ENCODE assay signal across 13 cellular contexts in genomic region chr11:61832758-61833157, GRCh38. TPM values are rescaled to one million over a fixed set of nuclear protein-coding genes. Genes with fewer than 3 reads are reported as not detected.
DNase-seq lines count a peak whose midpoint lies in the region; ATAC-seq and TF ChIP-seq lines count a peak whose summit lies in the region.
"Had no signal": no experiment of that assay in that cellular context is flagged by ENCODE, and none has a peak within 500 bp of the region (broad histone marks: within the 10 kb centered on the region; RNA-seq: fewer than 3 reads in every experiment).

No MANE protein-coding gene starts in this region.

- TF ChIP-seq POLR2A in Peyer's patch (IDR thresholded peaks at IDR 0.05), result no peak

- peak; percentile 15 for DNase-seq in DMS79 treated with DMSO at 0.1 percent for 48 hours (lab: John Stamatoyannopoulos, UW)
- no peak for DNase-seq in DMS79 (lab: John Stamatoyannopoulos, UW)
- peak; percentile 35 for DNase-seq in NCI-H1092 treated with DMSO at 0.1 percent for 48 hours (lab: John Stamatoyannopoulos, UW)
- DNase-seq in ascending aorta (ENCODE audit: low spot score in 2 of 2), result no peak
- DNase-seq in neural progenitor cell (ENCODE audit: low spot score), result no peak
- DNase-seq in Peyer's patch, result no peak
- DNase-seq: 8988T; activated CD4-positive, alpha-beta T cell treated with anti-CD3 and anti-CD28 coated beads, Interleukin-2, amount 50 U/mL, for 4 hours had no signal

- TF ChIP-seq CTCF in ascending aorta (IDR thresholded peaks at IDR 0.05) (no peak), neural progenitor cell (IDR thresholded peaks at IDR 0.05) (no peak), Peyer's patch (IDR thresholded peaks at IDR 0.05) (no peak)

- peaks cover 89% of the 10 kb centered on the region for H4K20me1 ChIP-seq in neural progenitor cell (ENCODE audit: low read depth)

- H3K27ac Mint-ChIP-seq in neural progenitor cell, result no peak overlapping the region
- H3K27ac Mint-ChIP-seq: activated naive CD4-positive, alpha-beta T cell treated with anti-CD3 and anti-CD28 coated beads, Interleukin-2, amount 50 U/mL, for 24 hours; type B pancreatic cell had no signal

- peaks cover 23% of the 10 kb centered on the region for H3K36me3 Mint-ChIP-seq in neural progenitor cell
- H3K36me3 Mint-ChIP-seq: activated naive CD4-positive, alpha-beta T cell treated with anti-CD3 and anti-CD28 coated beads, Interleukin-2, amount 50 U/mL, for 24 hours had no signal

- no peaks in the 10 kb centered on the region for H3K9me3 ChIP-seq in ascending aorta
- no peaks in the 10 kb centered on the region for H3K9me3 ChIP-seq in neural progenitor cell (ENCODE audit: low read depth)
- H3K9me3 ChIP-seq in Peyer's patch, result no peaks in the 10 kb centered on the region

- H3K27me3 ChIP-seq in ascending aorta (no peaks in the 10 kb centered on the region), neural progenitor cell (no peaks in the 10 kb centered on the region), Peyer's patch (no peaks in the 10 kb centered on the region)

- peak overlapping the region; percentile 95 for H3K4me2 ChIP-seq in neural progenitor cell

- no peak overlapping the region for H3K4me3 ChIP-seq in ascending aorta
- no peak overlapping the region for H3K4me3 ChIP-seq in neural progenitor cell
- no peak overlapping the region for H3K4me3 ChIP-seq in Peyer's patch

- H3K4me1 Mint-ChIP-seq in neural progenitor cell, result peaks cover 56% of the 10 kb centered on the region

- H3K27me3 Mint-ChIP-seq in neural progenitor cell (ENCODE audit: insufficient read depth, low read depth), result peaks cover 3% of the 10 kb centered on the region
- H3K27me3 Mint-ChIP-seq: type B pancreatic cell had no signal

- H2AFZ ChIP-seq in neural progenitor cell (replicated peaks), result no peak overlapping the region

- H3K4me3 Mint-ChIP-seq in neural progenitor cell, result peak overlapping the region; percentile 76
- H3K4me3 Mint-ChIP-seq: type B pancreatic cell had no signal

- peaks cover 2 to 63% of the 10 kb centered on the region in 2 donors for H3K4me1 ChIP-seq in ascending aorta
- peaks cover 35% of the 10 kb centered on the region for H3K4me1 ChIP-seq in neural progenitor cell
- peaks cover 0 to 35% (median 10%) of the 10 kb centered on the region in 4 donors for H3K4me1 ChIP-seq in Peyer's patch

- no peaks in the 10 kb centered on the region for H3K36me3 ChIP-seq in ascending aorta
- H3K36me3 ChIP-seq in neural progenitor cell, result no peaks in the 10 kb centered on the region
- no peaks in the 10 kb centered on the region for H3K36me3 ChIP-seq in Peyer's patch

- peaks cover 97% of the 10 kb centered on the region for H3K79me2 ChIP-seq in neural progenitor cell (ENCODE audit: low read depth)

- no peak overlapping the region for H3K9ac ChIP-seq in neural progenitor cell

- intact Hi-C loops in ascending aorta (cut with DNase I), result no loop called here

- H3K9me3 Mint-ChIP-seq in neural progenitor cell, result no peaks in the 10 kb centered on the region
- H3K9me3 Mint-ChIP-seq: activated naive CD4-positive, alpha-beta T cell treated with anti-CD3 and anti-CD28 coated beads, Interleukin-2, amount 50 U/mL, for 24 hours; type B pancreatic cell had no signal

- H3K27ac ChIP-seq in ascending aorta, result peak overlapping the region; percentile 90 to 92
- no peak overlapping the region for H3K27ac ChIP-seq in neural progenitor cell
- H3K27ac ChIP-seq in Peyer's patch, result no peak overlapping the region
- H3K27ac ChIP-seq: HL-60 had no signal

- H3F3A ChIP-seq in neural progenitor cell (ENCODE audit: low read depth), result peaks cover 30% of the 10 kb centered on the region

- ATAC-seq in HG03280 (IDR thresholded peaks at IDR 0.05; ENCODE audit: unreplicated experiment) (no peak), HG03442 (IDR thresholded peaks at IDR 0.05; ENCODE audit: unreplicated experiment) (no peak)

RNA-seq across cellular contexts. Expression of gene FADS2, which starts 4.7 kb away (rescaled TPM):
- total RNA-seq in ascending aorta (37.6 TPM), neural progenitor cell (ENCODE audit: low replicate concordance) (233 and 407 TPM in 2 replicates), Peyer's patch (10 to 100 TPM in 2 of 4 donors, 1 to 10 TPM in 2; 1.6 to 30.7 (median 12.0) TPM)

RNA-seq across cellular contexts. Expression of gene FADS1, which starts 16.0 kb away (rescaled TPM):
- total RNA-seq in ascending aorta (47.1 TPM), neural progenitor cell (ENCODE audit: low replicate concordance) (163 and 184 TPM in 2 replicates), Peyer's patch (1 to 10 TPM; 4.9 to 9.9 (median 6.7) TPM)

RNA-seq across cellular contexts. Expression of gene FEN1, which starts 40.0 kb away (rescaled TPM):
- total RNA-seq in ascending aorta (1.5 TPM), neural progenitor cell (ENCODE audit: low replicate concordance) (51.8 and 68.9 TPM in 2 replicates), Peyer's patch (10 to 100 TPM in 1 of 4 donors, 1 to 10 TPM in 3; 4.3 to 33.0 (median 8.8) TPM)

RNA-seq across cellular contexts. Expression of gene TMEM258, which starts 40.4 kb away (rescaled TPM):
- total RNA-seq in ascending aorta, result 26.4 TPM
- 71.4 and 98.9 TPM in 2 replicates for total RNA-seq in neural progenitor cell (ENCODE audit: low replicate concordance)
- 10 to 100 TPM in 3 of 4 donors, not detected in 1; 28.7 to 34.7 (median 34.5) TPM for total RNA-seq in Peyer's patch

RNA-seq across cellular contexts. Expression of gene FADS3, which starts 58.6 kb away (rescaled TPM):
- total RNA-seq in ascending aorta, result 191 TPM
- 10.1 and 28.7 TPM in 2 replicates for total RNA-seq in neural progenitor cell (ENCODE audit: low replicate concordance)
- 10 to 100 TPM in 3 of 4 donors, 1 to 10 TPM in 1; 9.5 to 76.7 (median 18.4) TPM for total RNA-seq in Peyer's patch

Comparison
In these comparisons a context has a peak if more than half of its experiments do, and no peak if none do; other contexts are left out.
1. DNase-seq: peak in DMS79 treated with DMSO at 0.1 percent for 48 hours (single experiment) and NCI-H1092 treated with DMSO at 0.1 percent for 48 hours (single experiment); none in DMS79 (single experiment), ascending aorta (0 of 2), neural progenitor cell (single experiment) and Peyer's patch (0 of 3).
2. H3K27ac ChIP-seq: peak in ascending aorta (2 of 2); none in neural progenitor cell (single experiment) and Peyer's patch (0 of 4).